29 cellular contexts compared by ENCODE assay signal in the genomic region with DNA sequence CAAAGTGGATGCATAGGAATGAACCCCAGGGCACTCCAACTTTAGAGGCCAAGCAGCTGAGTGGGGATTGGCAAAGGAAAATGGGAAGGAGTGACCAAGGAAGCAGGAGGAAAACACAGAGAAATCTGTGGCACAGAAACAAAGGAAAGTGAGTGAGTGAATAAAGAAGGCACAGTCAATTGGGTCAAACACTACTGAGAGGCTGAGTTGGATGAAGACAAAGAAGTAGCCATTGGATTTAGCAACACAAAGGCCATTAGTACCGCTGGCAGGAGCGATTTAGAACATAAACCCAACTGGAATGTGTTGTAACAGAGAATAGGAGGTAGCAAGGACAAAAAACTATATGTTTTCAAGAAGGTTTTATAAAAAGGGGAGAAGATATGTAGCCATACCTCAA. TPM values are rescaled to one million over a fixed set of nuclear protein-coding genes. Genes with fewer than 3 reads are reported as not detected.
"Had no signal": no experiment of that assay in that cellular context is flagged by ENCODE, and none has a peak within 500 bp of the region (broad histone marks: within the 10 kb centered on the region; RNA-seq: fewer than 3 reads in every experiment).

No MANE protein-coding gene starts in this region.

- H3K9me3 Mint-ChIP-seq: activated CD4-positive, alpha-beta T cell treated with anti-CD3 and anti-CD28 coated beads, Interleukin-2, amount 10 ng/mL, durations not matched to agents 24 days and 14 days; activated naive CD4-positive, alpha-beta T cell treated with anti-CD3 and anti-CD28 coated beads, Interleukin-2, amount 50 U/mL, for 24 hours; activated T-cell treated with anti-CD3 and anti-CD28 coated beads, Interleukin-2, amount 50 U/mL, for 24 hours; activated T-helper 1 cell treated with anti-CD3 and anti-CD28 coated beads, Interleukin-12 subunit alpha, Interleukin-12 subunit beta, Interleukin-2, Interleukin-4 antibody, amounts not matched to agents 30 ng/mL and 10 ng/mL and 1 ng/mL, durations not matched to agents 14 hours and 24 hours and 36 hours; T-helper 2 cell treated with Interferon-gamma antibody and Interleukin-4, amounts not matched to agents 5 μg/mL and 100 μg/mL, for 36 hours had no signal

- DNase-seq: activated CD4-positive, alpha-beta T cell treated with anti-CD3 and anti-CD28 coated beads, Interleukin-2, amount 10 ng/mL, durations not matched to agents 24 days and 14 days; activated CD4-positive, alpha-beta T cell treated with anti-CD3 and anti-CD28 coated beads, Interleukin-2, amount 50 U/mL, for 48 hours; activated CD4-positive, CD25-positive, alpha-beta regulatory T cell treated with anti-CD3 and anti-CD28 coated beads, Interleukin-2, amount 50 U/mL, for 72 hours; activated CD8-positive, alpha-beta memory T cell treated with anti-CD3 and anti-CD28 coated beads, Interleukin-2, amount 10 ng/mL, durations not matched to agents 7 days and 5 days; activated effector memory CD4-positive, alpha-beta T cell treated with Interleukin-2 at 50 U/mL for 16 hours; activated naive CD4-positive, alpha-beta T cell; activated T-cell treated with anti-CD3 and anti-CD28 coated beads, Interleukin-2, amount 50 U/mL, for 24 hours; body of pancreas; central memory CD4-positive, alpha-beta T cell; MG63; MV-4-11; NCI-H1092 treated with DMSO at 0.1 percent for 48 hours; NCI-H1436; NCI-H2171; NCI-H2227 treated with DMSO at 0.1 percent for 48 hours; NCI-H446 treated with DMSO at 0.1 percent for 48 hours; NK-92 treated with Interleukin-12 subunit alpha and Interleukin-12 subunit beta, amount 100 ng/mL, for 24 hours; Peyer's patch; SHP77; SW 1271 had no signal

- H3K36me3 ChIP-seq: ascending aorta, MG63, Peyer's patch, SJSA1 had no signal

- H3K36me3 Mint-ChIP-seq: activated CD8-positive, alpha-beta memory T cell treated with anti-CD3 and anti-CD28 coated beads, Interleukin-2, amount 10 ng/mL, durations not matched to agents 7 days and 5 days had no signal

- H3K4me1 Mint-ChIP-seq: activated CD8-positive, alpha-beta memory T cell treated with anti-CD3 and anti-CD28 coated beads, Interleukin-2, amount 10 ng/mL, durations not matched to agents 7 days and 5 days; activated naive CD4-positive, alpha-beta T cell treated with anti-CD3 and anti-CD28 coated beads, Interleukin-2, amount 50 U/mL, for 24 hours had no signal

- H3K27me3 Mint-ChIP-seq: activated CD4-positive, alpha-beta T cell treated with anti-CD3 and anti-CD28 coated beads, Interleukin-2, amount 10 ng/mL, durations not matched to agents 24 days and 14 days; activated T-cell treated with anti-CD3 and anti-CD28 coated beads, Interleukin-2, amount 50 U/mL, for 24 hours had no signal

- H3K9me3 ChIP-seq: ascending aorta, body of pancreas, MG63, Peyer's patch, SJSA1 had no signal

- H3K27ac ChIP-seq: ascending aorta, body of pancreas, Peyer's patch, SJSA1 had no signal

- H3K27me3 ChIP-seq: ascending aorta, body of pancreas, MG63, Peyer's patch, SJSA1 had no signal

- ATAC-seq: activated CD8-positive, alpha-beta memory T cell treated with anti-CD3 and anti-CD28 coated beads, Interleukin-2, amount 10 ng/mL, durations not matched to agents 7 days and 5 days; body of pancreas; SK-N-SH treated with all-trans-retinoic acid at 6 μM for 48 hours had no signal

- H3K4me1 ChIP-seq: ascending aorta, body of pancreas, Peyer's patch had no signal

- H3K4me3 ChIP-seq: ascending aorta, body of pancreas, MG63, Peyer's patch, SJSA1 had no signal

- H3K4me3 Mint-ChIP-seq: activated CD4-positive, alpha-beta T cell treated with anti-CD3 and anti-CD28 coated beads, Interleukin-2, amount 10 ng/mL, durations not matched to agents 24 days and 14 days; activated CD8-positive, alpha-beta memory T cell treated with anti-CD3 and anti-CD28 coated beads, Interleukin-2, amount 10 ng/mL, durations not matched to agents 7 days and 5 days; activated naive CD4-positive, alpha-beta T cell treated with anti-CD3 and anti-CD28 coated beads, Interleukin-2, amount 50 U/mL, for 24 hours; activated T-cell treated with anti-CD3 and anti-CD28 coated beads, Interleukin-2, amount 50 U/mL, for 24 hours; activated T-helper 1 cell treated with anti-CD3 and anti-CD28 coated beads, Interleukin-12 subunit alpha, Interleukin-12 subunit beta, Interleukin-2, Interleukin-4 antibody, amounts not matched to agents 30 ng/mL and 10 ng/mL and 1 ng/mL, durations not matched to agents 14 hours and 24 hours and 36 hours; T-helper 2 cell treated with Interferon-gamma antibody and Interleukin-4, amounts not matched to agents 5 μg/mL and 100 μg/mL, for 36 hours had no signal

- H3K27ac Mint-ChIP-seq: activated CD4-positive, alpha-beta T cell treated with anti-CD3 and anti-CD28 coated beads, Interleukin-2, amount 10 ng/mL, durations not matched to agents 24 days and 14 days; activated CD8-positive, alpha-beta memory T cell treated with anti-CD3 and anti-CD28 coated beads, Interleukin-2, amount 10 ng/mL, durations not matched to agents 7 days and 5 days; activated naive CD4-positive, alpha-beta T cell treated with anti-CD3 and anti-CD28 coated beads, Interleukin-2, amount 50 U/mL, for 24 hours; activated T-cell treated with anti-CD3 and anti-CD28 coated beads, Interleukin-2, amount 50 U/mL, for 24 hours; activated T-helper 1 cell treated with anti-CD3 and anti-CD28 coated beads, Interleukin-12 subunit alpha, Interleukin-12 subunit beta, Interleukin-2, Interleukin-4 antibody, amounts not matched to agents 30 ng/mL and 10 ng/mL and 1 ng/mL, durations not matched to agents 14 hours and 24 hours and 36 hours; T-helper 2 cell treated with Interferon-gamma antibody and Interleukin-4, amounts not matched to agents 5 μg/mL and 100 μg/mL, for 36 hours had no signal

RNA-seq across cellular contexts. Expression of a gene that starts 6.6 kb away (rescaled TPM):
- total RNA-seq: activated CD4-positive, alpha-beta T cell treated with anti-CD3 and anti-CD28 coated beads, Interleukin-2, amount 10 ng/mL, durations not matched to agents 24 days and 14 days; activated CD8-positive, alpha-beta memory T cell treated with anti-CD3 and anti-CD28 coated beads, Interleukin-2, amount 10 ng/mL, durations not matched to agents 7 days and 5 days; activated T-helper 1 cell treated with anti-CD3 and anti-CD28 coated beads, Interleukin-12 subunit alpha, Interleukin-12 subunit beta, Interleukin-2, Interleukin-4 antibody, amounts not matched to agents 30 ng/mL and 10 ng/mL and 1 ng/mL, durations not matched to agents 14 hours and 24 hours and 36 hours; ascending aorta; body of pancreas; bronchial epithelial cell; chondrocyte; SJSA1; T-helper 1 cell treated with Interleukin-12 subunit alpha and Interleukin-12 subunit beta and Interleukin-4 antibody, amounts not matched to agents 30 ng/mL and 1 ng/mL, for 36 hours had no signal

RNA-seq across cellular contexts. Expression of a gene that starts 29.3 kb away (rescaled TPM):
- total RNA-seq: activated CD4-positive, alpha-beta T cell treated with anti-CD3 and anti-CD28 coated beads, Interleukin-2, amount 10 ng/mL, durations not matched to agents 24 days and 14 days; activated CD8-positive, alpha-beta memory T cell treated with anti-CD3 and anti-CD28 coated beads, Interleukin-2, amount 10 ng/mL, durations not matched to agents 7 days and 5 days; activated T-helper 1 cell treated with anti-CD3 and anti-CD28 coated beads, Interleukin-12 subunit alpha, Interleukin-12 subunit beta, Interleukin-2, Interleukin-4 antibody, amounts not matched to agents 30 ng/mL and 10 ng/mL and 1 ng/mL, durations not matched to agents 14 hours and 24 hours and 36 hours; ascending aorta; body of pancreas; bronchial epithelial cell; chondrocyte; SJSA1; T-helper 1 cell treated with Interleukin-12 subunit alpha and Interleukin-12 subunit beta and Interleukin-4 antibody, amounts not matched to agents 30 ng/mL and 1 ng/mL, for 36 hours had no signal
